In the genomic region with DNA sequence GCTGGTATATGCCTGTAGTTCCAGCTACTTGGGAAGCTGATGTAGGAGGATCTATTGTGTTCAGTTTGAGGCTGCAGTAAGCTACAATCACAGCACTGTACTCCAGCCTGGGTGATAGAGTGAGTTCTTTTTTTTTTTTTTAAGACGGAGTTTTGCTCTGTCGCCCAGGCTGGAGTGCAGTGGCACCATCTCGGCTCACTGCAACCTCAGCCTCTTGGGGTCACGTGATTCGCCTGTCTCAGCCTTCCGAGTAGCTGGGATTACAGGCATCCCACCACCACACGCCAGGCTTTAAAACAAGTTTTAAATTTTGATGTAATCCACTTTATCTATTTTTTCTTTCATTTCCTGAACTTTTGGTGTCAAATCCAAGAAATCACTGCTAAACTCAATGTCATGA, we compare ENCODE assay signal across 2 cellular contexts.
TF ChIP-seq lines count a peak whose summit lies in the region.

No MANE protein-coding gene starts in this region.

TF ChIP-seq in IMR-90, 13 proteins besides CTCF, POLR2A, EP300 and RAD21:
- TF ChIP-seq MAFK (IDR thresholded peaks at IDR 0.05; ENCODE audit: low read depth, low read length) (no peak), MXI1 (IDR thresholded peaks at IDR 0.05; ENCODE audit: borderline replicate concordance, low read depth, low read length) (no peak), CHD1 (IDR thresholded peaks at IDR 0.05; ENCODE audit: low read depth, low read length) (no peak), CEBPB (IDR thresholded peaks at IDR 0.05; ENCODE audit: low read depth, low read length) (no peak), RCOR1 (IDR thresholded peaks at IDR 0.05; ENCODE audit: insufficient replicate concordance, low read length) (no peak), SMC3 (IDR thresholded peaks at IDR 0.05; ENCODE audit: low read depth, low read length) (no peak)

TF ChIP-seq in GM12878, 131 proteins besides CTCF, POLR2A, EP300 and RAD21:
- TF ChIP-seq USF1 (IDR thresholded peaks at IDR 0.05; ENCODE audit: borderline replicate concordance, extremely low read length, insufficient read depth, low read depth, low read length), result peak; percentile 31
- TF ChIP-seq BHLHE40 (IDR thresholded peaks at IDR 0.05; ENCODE audit: borderline replicate concordance in 1 of 2, low read depth in 2 of 2, low read length in 1 of 2), result no peak
- peak; percentile 72 for TF ChIP-seq RAD51 (IDR thresholded peaks at IDR 0.05)
